19 cellular contexts compared by ENCODE assay signal in genomic region chrX:111349934-111350333, GRCh38.
DNase-seq lines count a peak whose midpoint lies in the region; ATAC-seq, FAIRE-seq and TF ChIP-seq lines count a peak whose summit lies in the region.
"Had no signal": no experiment of that assay in that cellular context is flagged by ENCODE, and none has a peak within 500 bp of the region (broad histone marks: within the 10 kb centered on the region; RNA-seq: fewer than 3 reads in every experiment).

No MANE protein-coding gene starts in this region.

- no peaks in the 10 kb centered on the region for H3K27me3 Mint-ChIP-seq in brain
- H3K27me3 Mint-ChIP-seq: B cell had no signal

- peaks cover 72% of the 10 kb centered on the region for H3K36me3 Mint-ChIP-seq in brain
- H3K36me3 Mint-ChIP-seq: CD8-positive, alpha-beta T cell had no signal

- peak overlapping the region in 3 of 5 experiments; percentile 19 to 65 (median 65) for H3K27ac Mint-ChIP-seq in brain
- H3K27ac Mint-ChIP-seq: B cell; CD8-positive, alpha-beta T cell; H9 had no signal

- H3K4me3 ChIP-seq in cardiac muscle cell (no peak overlapping the region), left ventricle myocardium inferior (no peak overlapping the region), small intestine (ENCODE audit: low read depth in 1 of 2, low read length in 2 of 2) (no peak overlapping the region)
- H3K4me3 ChIP-seq: BLaER1 treated with 17β-estradiol and CSF1 and Interleukin-3, amounts not matched to agents 10 nM and 100 nM had no signal

- ATAC-seq in left ventricle myocardium superior, result peak; percentile 81
- ATAC-seq: CD8-positive, alpha-beta T cell had no signal

- H3K4me1 ChIP-seq in cardiac muscle cell (ENCODE audit: low read depth), result peaks cover 23% of the 10 kb centered on the region
- H3K4me1 ChIP-seq in left ventricle myocardium inferior, result no peaks in the 10 kb centered on the region
- H3K4me1 ChIP-seq in small intestine (ENCODE audit: control insufficient read depth in 2 of 2, insufficient read depth in 1 of 2, low read depth in 1 of 2, low read length in 1 of 2), result no peaks in the 10 kb centered on the region
- H3K4me1 ChIP-seq: BLaER1 treated with 17β-estradiol and CSF1 and Interleukin-3, amounts not matched to agents 10 nM and 100 nM had no signal

- FAIRE-seq in small intestine (lab: Jason Lieb, UNC), result no peak
- FAIRE-seq: G401.6, GM12891, H1, HTR-8/SVneo had no signal

- H3K27ac ChIP-seq in cardiac muscle cell (peak overlapping the region; percentile 80), left ventricle myocardium inferior (replicated peaks) (no peak overlapping the region), small intestine (ENCODE audit: low read depth in 1 of 2, low read length in 1 of 2) (no peak overlapping the region)
- H3K27ac ChIP-seq: BLaER1 treated with 17β-estradiol and CSF1 and Interleukin-3, amounts not matched to agents 10 nM and 100 nM had no signal

- H3K27me3 ChIP-seq in cardiac muscle cell (no peaks in the 10 kb centered on the region), left ventricle myocardium inferior (ENCODE audit: low read depth) (no peaks in the 10 kb centered on the region), small intestine (ENCODE audit: control insufficient read depth in 2 of 2, insufficient read depth in 2 of 2, low read length in 2 of 2) (no peaks in the 10 kb centered on the region)

- TF ChIP-seq CTCF in cardiac muscle cell (IDR thresholded peaks at IDR 0.05; ENCODE audit: low read depth, low read length) (no peak), left ventricle myocardium inferior (IDR thresholded peaks at IDR 0.05; ENCODE audit: borderline replicate concordance) (no peak), brain (conservative IDR thresholded peaks at IDR 0.05) (no peak)

- H3K36me3 ChIP-seq in cardiac muscle cell (no peaks in the 10 kb centered on the region), left ventricle myocardium inferior (no peaks in the 10 kb centered on the region), small intestine (ENCODE audit: control insufficient read depth in 2 of 2, insufficient read depth in 2 of 2, low read length in 2 of 2) (no peaks in the 10 kb centered on the region)
- H3K36me3 ChIP-seq: BLaER1 treated with 17β-estradiol and CSF1 and Interleukin-3, amounts not matched to agents 10 nM and 100 nM had no signal

- intact Hi-C loops in left ventricle myocardium inferior (cut with micrococcal nuclease) (no loop called here), left ventricle myocardium superior (cut with micrococcal nuclease) (no loop called here)

- H3K9me3 Mint-ChIP-seq in brain, result peaks cover 3 to 20% (median 7%) of the 10 kb centered on the region in 5 experiments

- peaks cover 75% of the 10 kb centered on the region for H3K4me1 Mint-ChIP-seq in brain
- H3K4me1 Mint-ChIP-seq: B cell, H9 had no signal

- H3K4me3 Mint-ChIP-seq in brain, result no peak overlapping the region
- H3K4me3 Mint-ChIP-seq: B cell; CD8-positive, alpha-beta T cell; H9 had no signal

- H3K9me3 ChIP-seq in cardiac muscle cell (ENCODE audit: low read depth), result no peaks in the 10 kb centered on the region
- H3K9me3 ChIP-seq in left ventricle myocardium inferior (replicated peaks), result peaks cover 6% of the 10 kb centered on the region
- H3K9me3 ChIP-seq in small intestine (ENCODE audit: control insufficient read depth, low read depth), result no peaks in the 10 kb centered on the region

- DNase-seq in cardiac muscle cell (ENCODE audit: low read depth in 1 of 2, low spot score in 1 of 2) (peak in 1 of 2 donors; percentile 61), left ventricle myocardium inferior (no peak), left ventricle myocardium superior (no peak), small intestine (peak; percentile 25), DMS79 treated with DMSO at 0.1 percent for 48 hours (lab: John Stamatoyannopoulos, UW) (no peak), mesenteric fat pad (ENCODE audit: low spot score) (no peak)
- DNase-seq: Calu3; CD8-positive, alpha-beta T cell; DND-41; EL; H9; IMR-90 had no signal
